In the genomic region with DNA sequence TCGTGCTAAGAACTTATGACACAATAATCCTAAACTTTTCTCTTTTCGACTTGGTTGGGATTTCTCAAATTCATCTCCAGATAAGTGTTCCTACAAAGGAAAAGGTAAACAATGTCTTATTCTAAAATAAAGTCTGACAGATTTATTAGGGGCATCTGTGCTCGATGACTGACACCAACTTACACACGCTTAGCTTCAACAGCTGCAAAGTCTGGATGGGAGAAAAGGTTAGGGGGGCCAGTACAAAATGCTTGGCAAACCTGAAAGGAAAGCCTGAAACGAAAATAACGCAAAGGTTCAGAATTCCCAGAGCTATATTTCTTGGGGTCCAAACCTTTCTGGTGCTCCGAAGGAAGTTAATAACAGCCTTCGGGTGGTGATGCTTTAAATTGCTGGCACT, we compare ENCODE assay signal across 25 cellular contexts. TPM values are rescaled to one million over a fixed set of nuclear protein-coding genes. Genes with fewer than 3 reads are reported as not detected.
"Had no signal": no experiment of that assay in that cellular context is flagged by ENCODE, and none has a peak within 500 bp of the region (broad histone marks: within the 10 kb centered on the region; RNA-seq: fewer than 3 reads in every experiment).

No MANE protein-coding gene starts in this region.

- ATAC-seq: activated T-cell treated with anti-CD3 and anti-CD28 coated beads, Interleukin-2, amount 50 U/mL, for 72 hours; T-helper 17 cell had no signal

- DNase-seq: activated B cell treated with CpG ODN at 0.5 μM for 24 hours; activated CD4-positive, alpha-beta memory T cell treated with anti-CD3 and anti-CD28 coated beads, Interleukin-2, amount 10 ng/mL, durations not matched to agents 7 days and 5 days; activated CD4-positive, alpha-beta T cell treated with anti-CD3 and anti-CD28 coated beads for 1 hour; activated CD4-positive, alpha-beta T cell treated with anti-CD3 and anti-CD28 coated beads, Interleukin-2, amount 50 U/mL, for 1 hour; activated gamma-delta T cell treated with Interleukin-2 at 50 U/mL for 16 hours; activated naive CD4-positive, alpha-beta T cell treated with anti-CD3 and anti-CD28 coated beads, Interleukin-2, amount 10 ng/mL, durations not matched to agents 7 days and 5 days; activated naive CD8-positive, alpha-beta T cell treated with anti-CD3 and anti-CD28 coated beads, Interleukin-2, amount 10 ng/mL, durations not matched to agents 7 days and 5 days; activated T-cell treated with anti-CD3 and anti-CD28 coated beads, Interleukin-2, amount 50 U/mL, for 72 hours; adrenal gland; anterior cingulate cortex; caudate nucleus; MM.1S; NCI-H1436; NCI-H1694 treated with DMSO at 0.1 percent for 48 hours; NCI-H2029 treated with DMSO at 0.1 percent for 48 hours; NCI-H510A; NCI-H526 treated with DMSO at 0.1 percent for 48 hours; NK-92 treated with Interleukin-12 subunit alpha and Interleukin-12 subunit beta, amount 100 ng/mL, for 24 hours; OCI-M1; SHP77 treated with DMSO at 0.1 percent for 48 hours; T-helper 17 cell; T-helper 9 cell had no signal

- H3K4me3 ChIP-seq: adrenal gland, Peyer's patch had no signal

- H3K9me3 ChIP-seq: adrenal gland, Peyer's patch had no signal

- H3K27ac ChIP-seq: adrenal gland, Peyer's patch had no signal

- H3K36me3 ChIP-seq: adrenal gland, Peyer's patch had no signal

RNA-seq across cellular contexts. Expression of gene CSRP3, which starts 35.6 kb away (rescaled TPM):
- total RNA-seq: activated B cell treated with CpG ODN at 0.5 μM for 24 hours; activated CD4-positive, alpha-beta memory T cell treated with anti-CD3 and anti-CD28 coated beads, Interleukin-2, amount 10 ng/mL, durations not matched to agents 7 days and 5 days; activated CD8-positive, alpha-beta memory T cell treated with anti-CD3 and anti-CD28 coated beads for 36 hours; activated naive CD8-positive, alpha-beta T cell treated with anti-CD3 and anti-CD28 coated beads, Interleukin-2, amount 10 ng/mL, durations not matched to agents 7 days and 5 days; activated T-cell treated with anti-CD3 and anti-CD28 coated beads, Interleukin-2, amount 50 U/mL, for 72 hours; activated T-helper 2 cell treated with anti-CD3 and anti-CD28 coated beads, Interferon-gamma antibody, Interleukin-2, Interleukin-4, amounts not matched to agents 10 μg/mL and 5 μg/mL and 100 μg/mL, durations not matched to agents 14 hours and 24 hours and 36 hours; adrenal gland; Peyer's patch; T-helper 17 cell had no signal
